ENCODE assay signal across 27 cellular contexts in genomic region chr2:116366212-116366611, GRCh38.
"Had no signal": no experiment of that assay in that cellular context is flagged by ENCODE, and none has a peak within 500 bp of the region (broad histone marks: within the 10 kb centered on the region; RNA-seq: fewer than 3 reads in every experiment).

No MANE protein-coding gene starts in this region.

- H2AFZ ChIP-seq: neural progenitor cell, parathyroid adenoma had no signal

- H3K79me2 ChIP-seq: parathyroid adenoma had no signal

- H3K4me3 ChIP-seq: neural progenitor cell, ovary, psoas muscle, right lobe of liver, sigmoid colon, stomach, thoracic aorta, thyroid gland, tibial nerve, upper lobe of left lung, vagina had no signal

- H3K27ac ChIP-seq: neural progenitor cell, ovary, parathyroid adenoma, psoas muscle, right lobe of liver, sigmoid colon, stomach, thoracic aorta, thyroid gland, tibial nerve, upper lobe of left lung, vagina had no signal

- H3K27me3 Mint-ChIP-seq: natural killer cell treated with Interleukin-12 subunit alpha and Interleukin-12 subunit beta and Interleukin-15 and Interleukin-18, amount 100 ng/mL, for 72 hours; progenitor cell of endocrine pancreas; stimulated activated naive B cell treated with anti-CD40 and anti-IgM and Interleukin-4, amounts not matched to agents 10 μg/mL and 1 μg/mL and 100 μg/mL, for 72 hours; stimulated activated naive CD8-positive, alpha-beta T cell treated with anti-CD3 and anti-CD28 coated beads, Interleukin-15, Interleukin-2, amounts not matched to agents 100 ng/mL and 50 ng/mL, for 24 hours had no signal

- H3K36me3 ChIP-seq: neural progenitor cell, ovary, right lobe of liver, sigmoid colon, stomach, thoracic aorta, thyroid gland, tibial nerve, upper lobe of left lung, vagina had no signal

- H3K36me3 Mint-ChIP-seq: neural progenitor cell; stimulated activated effector memory CD8-positive, alpha-beta T cell treated with anti-CD3 and anti-CD28 coated beads, Interleukin-12 subunit alpha, Interleukin-12 subunit beta, amount 100 ng/mL, for 72 hours; stimulated activated naive B cell treated with anti-CD40 and anti-IgM and Interleukin-4, amounts not matched to agents 10 μg/mL and 1 μg/mL and 100 μg/mL, for 72 hours had no signal

- ATAC-seq: natural killer cell treated with Interleukin-12 subunit alpha and Interleukin-12 subunit beta and Interleukin-15 and Interleukin-18, amount 100 ng/mL, for 72 hours; psoas muscle; right cardiac atrium; right lobe of liver; stimulated activated effector memory CD8-positive, alpha-beta T cell treated with anti-CD3 and anti-CD28 coated beads, Interleukin-12 subunit alpha, Interleukin-12 subunit beta, amount 100 ng/mL, for 72 hours; stimulated activated naive B cell treated with anti-CD40 and anti-IgM and Interleukin-4, amounts not matched to agents 10 μg/mL and 1 μg/mL and 100 μg/mL, for 72 hours had no signal

- H3K4me1 Mint-ChIP-seq: neural progenitor cell; stimulated activated effector memory CD8-positive, alpha-beta T cell treated with anti-CD3 and anti-CD28 coated beads, Interleukin-12 subunit alpha, Interleukin-12 subunit beta, amount 100 ng/mL, for 72 hours; stimulated activated naive B cell treated with anti-CD40 and anti-IgM and Interleukin-4, amounts not matched to agents 10 μg/mL and 1 μg/mL and 100 μg/mL, for 72 hours had no signal

- DNase-seq: occipital lobe; ovary; posterior cingulate gyrus; psoas muscle; right cardiac atrium; right lobe of liver; sigmoid colon; small intestine; stimulated activated CD4-positive, alpha-beta T cell treated with anti-CD3 and anti-CD28 coated beads, Interleukin-15, amount 100 ng/mL, for 24 hours; stimulated activated CD4-positive, alpha-beta T cell treated with anti-CD3 and anti-CD28 coated beads, Interleukin-2, amount 100 ng/mL, for 24 hours; stimulated activated CD4-positive, alpha-beta T cell treated with anti-CD3 and anti-CD28 coated beads, Interleukin-2, amount 100 ng/mL, for 48 hours; stimulated activated CD4-positive, alpha-beta T cell treated with anti-CD3 and anti-CD28 coated beads, Interleukin-4, amount 100 ng/mL, for 24 hours; stimulated activated naive B cell treated with anti-CD40 and anti-IgM and Interleukin-4, amounts not matched to agents 10 μg/mL and 1 μg/mL and 100 μg/mL, for 72 hours; stimulated activated naive CD4-positive, alpha-beta T cell treated with Interleukin-2 at 50 U/mL for 16 hours; stomach; thyroid gland; trophoblast cell; upper lobe of left lung had no signal

- H3K9ac ChIP-seq: neural progenitor cell, parathyroid adenoma had no signal

- H3K9me3 ChIP-seq: ovary, psoas muscle, right lobe of liver, sigmoid colon, thoracic aorta, thyroid gland, vagina had no signal

- H3K27ac Mint-ChIP-seq: natural killer cell treated with Interleukin-12 subunit alpha and Interleukin-12 subunit beta and Interleukin-15 and Interleukin-18, amount 100 ng/mL, for 72 hours; neural progenitor cell; progenitor cell of endocrine pancreas; stimulated activated effector memory CD8-positive, alpha-beta T cell treated with anti-CD3 and anti-CD28 coated beads, Interleukin-12 subunit alpha, Interleukin-12 subunit beta, amount 100 ng/mL, for 72 hours; stimulated activated naive B cell treated with anti-CD40 and anti-IgM and Interleukin-4, amounts not matched to agents 10 μg/mL and 1 μg/mL and 100 μg/mL, for 72 hours; stimulated activated naive CD8-positive, alpha-beta T cell treated with anti-CD3 and anti-CD28 coated beads, Interleukin-15, Interleukin-2, amounts not matched to agents 100 ng/mL and 50 ng/mL, for 24 hours had no signal

- H3K27me3 ChIP-seq: neural progenitor cell, ovary, right lobe of liver, sigmoid colon, stomach, thyroid gland, tibial nerve, upper lobe of left lung, vagina had no signal

- H3K4me1 ChIP-seq: parathyroid adenoma, psoas muscle, right lobe of liver, sigmoid colon, stomach, thyroid gland, tibial nerve, upper lobe of left lung, vagina had no signal

- H3K9me3 Mint-ChIP-seq: neural progenitor cell had no signal

- H3K4me2 ChIP-seq: neural progenitor cell had no signal

- H3K4me3 Mint-ChIP-seq: natural killer cell treated with Interleukin-12 subunit alpha and Interleukin-12 subunit beta and Interleukin-15 and Interleukin-18, amount 100 ng/mL, for 72 hours; neural progenitor cell; stimulated activated effector memory CD8-positive, alpha-beta T cell treated with anti-CD3 and anti-CD28 coated beads, Interleukin-12 subunit alpha, Interleukin-12 subunit beta, amount 100 ng/mL, for 72 hours; stimulated activated naive B cell treated with anti-CD40 and anti-IgM and Interleukin-4, amounts not matched to agents 10 μg/mL and 1 μg/mL and 100 μg/mL, for 72 hours; stimulated activated naive CD8-positive, alpha-beta T cell treated with anti-CD3 and anti-CD28 coated beads, Interleukin-15, Interleukin-2, amounts not matched to agents 100 ng/mL and 50 ng/mL, for 24 hours had no signal
